ENCODE assay signal across 8 cellular contexts in the genomic region with DNA sequence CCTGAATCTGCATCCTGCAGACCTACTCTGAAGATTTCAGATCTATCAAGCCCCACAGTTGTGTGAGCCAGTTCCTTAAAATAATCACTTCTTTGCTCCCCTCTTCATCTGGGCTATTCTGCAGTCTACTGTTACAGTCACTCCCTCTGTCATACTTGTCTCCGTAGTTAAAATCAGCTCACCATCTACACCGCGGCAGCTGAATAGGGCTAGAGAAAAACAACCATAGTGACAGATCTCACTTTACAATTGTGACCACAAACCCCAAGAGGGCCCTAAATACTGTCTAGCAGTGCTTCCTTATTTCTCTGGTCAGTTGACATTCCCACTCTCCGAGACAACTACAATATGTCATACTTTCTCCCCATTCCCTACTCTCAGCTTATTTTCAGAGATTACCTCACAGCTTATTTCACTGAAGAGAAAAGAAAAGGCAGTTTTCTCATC. TPM values are rescaled to one million over a fixed set of nuclear protein-coding genes. Genes with fewer than 3 reads are reported as not detected.
DNase-seq lines count a peak whose midpoint lies in the region; ATAC-seq and TF ChIP-seq lines count a peak whose summit lies in the region.

No MANE protein-coding gene starts in this region.

- H3K4me1 Mint-ChIP-seq in activated T-helper 17 cell treated with anti-CD3 and anti-CD28 coated beads, Interleukin-2, amount 50 U/mL, for 72 hours = no peaks in the 10 kb centered on the region
- H3K4me1 Mint-ChIP-seq in activated T-helper 1 cell treated with anti-CD3 and anti-CD28 coated beads, Interleukin-12 subunit alpha, Interleukin-12 subunit beta, Interleukin-2, Interleukin-4 antibody, amounts not matched to agents 30 ng/mL and 10 ng/mL and 1 ng/mL, durations not matched to agents 14 hours and 24 hours and 36 hours (ENCODE audit: low read depth) = no peaks in the 10 kb centered on the region

- TF ChIP-seq CTCF in DND-41 (IDR thresholded peaks at IDR 0.05; ENCODE audit: borderline replicate concordance, extremely low read depth, low read length, poor library complexity, severe bottlenecking) = no peak

- H3K79me2 ChIP-seq in DND-41 (ENCODE audit: insufficient read depth, low read length) = peaks cover 86% of the 10 kb centered on the region

- H3K27ac Mint-ChIP-seq in activated T-helper 17 cell treated with anti-CD3 and anti-CD28 coated beads, Interleukin-2, amount 50 U/mL, for 72 hours = no peak overlapping the region
- H3K27ac Mint-ChIP-seq in activated T-helper 1 cell treated with anti-CD3 and anti-CD28 coated beads, Interleukin-12 subunit alpha, Interleukin-12 subunit beta, Interleukin-2, Interleukin-4 antibody, amounts not matched to agents 30 ng/mL and 10 ng/mL and 1 ng/mL, durations not matched to agents 14 hours and 24 hours and 36 hours = no peak overlapping the region

- intact Hi-C loops in activated T-helper 1 cell treated with anti-CD3 and anti-CD28 coated beads, Interleukin-12 subunit alpha, Interleukin-12 subunit beta, Interleukin-2, Interleukin-4 antibody, amounts not matched to agents 30 ng/mL and 10 ng/mL and 1 ng/mL, durations not matched to agents 14 hours and 24 hours and 36 hours (cut with micrococcal nuclease) = no loop called here

- no peak overlapping the region for H3K9ac ChIP-seq in DND-41 (ENCODE audit: low read depth, low read length)

- no peak overlapping the region for H3K4me3 ChIP-seq in DND-41 (ENCODE audit: low read depth in 1 of 2, low read length in 2 of 2)

- peaks cover 5% of the 10 kb centered on the region for H3K36me3 Mint-ChIP-seq in activated T-helper 17 cell treated with anti-CD3 and anti-CD28 coated beads, Interleukin-2, amount 50 U/mL, for 72 hours (ENCODE audit: low read depth)
- H3K36me3 Mint-ChIP-seq in activated T-helper 1 cell treated with anti-CD3 and anti-CD28 coated beads, Interleukin-12 subunit alpha, Interleukin-12 subunit beta, Interleukin-2, Interleukin-4 antibody, amounts not matched to agents 30 ng/mL and 10 ng/mL and 1 ng/mL, durations not matched to agents 14 hours and 24 hours and 36 hours (ENCODE audit: low read depth) = peaks cover 4% of the 10 kb centered on the region

- H4K20me1 ChIP-seq in DND-41 (ENCODE audit: insufficient read depth, low read length) = peaks cover 2% of the 10 kb centered on the region; the same call in 1 of the 2 replicates

- H3K27ac ChIP-seq in DND-41 (ENCODE audit: low read length) = no peak overlapping the region

- H3K9me3 ChIP-seq in DND-41 (ENCODE audit: insufficient read depth, low read length, severe bottlenecking) = no peaks in the 10 kb centered on the region

- DNase-seq in DND-41 (no peak), KBM-7 (peak; percentile 92), foreskin melanocyte (peak; percentile 43), NCI-H1092 treated with DMSO at 0.1 percent for 48 hours (lab: John Stamatoyannopoulos, UW) (no peak), NCI-H510A treated with DMSO at 0.1 percent for 48 hours (lab: John Stamatoyannopoulos, UW) (no peak)
- no peak for DNase-seq in activated T-helper 1 cell treated with anti-CD3 and anti-CD28 coated beads, Interleukin-12 subunit alpha, Interleukin-12 subunit beta, Interleukin-2, Interleukin-4 antibody, amounts not matched to agents 30 ng/mL and 10 ng/mL and 1 ng/mL, durations not matched to agents 14 hours and 24 hours and 36 hours (ENCODE audit: low spot score)

- in situ Hi-C loops in KBM-7 (cut with MboI; ENCODE audit: low pct_unique_long_range_greater_than_20kb, low sequenced_read_pairs) = no loop called here

- H3K4me2 ChIP-seq in DND-41 (ENCODE audit: insufficient read depth, low read length) = no peak overlapping the region

- no peak overlapping the region for H2AFZ ChIP-seq in DND-41 (ENCODE audit: low read depth, low read length)

- peaks cover 6% of the 10 kb centered on the region; the same call in 1 of the 2 replicates for H3K36me3 ChIP-seq in DND-41 (ENCODE audit: insufficient read depth, low read length)

- no peaks in the 10 kb centered on the region for H3K27me3 ChIP-seq in DND-41 (ENCODE audit: insufficient read depth, low read length, poor library complexity)

- no peaks in the 10 kb centered on the region for H3K9me3 Mint-ChIP-seq in activated T-helper 17 cell treated with anti-CD3 and anti-CD28 coated beads, Interleukin-2, amount 50 U/mL, for 72 hours
- no peaks in the 10 kb centered on the region for H3K9me3 Mint-ChIP-seq in activated T-helper 1 cell treated with anti-CD3 and anti-CD28 coated beads, Interleukin-12 subunit alpha, Interleukin-12 subunit beta, Interleukin-2, Interleukin-4 antibody, amounts not matched to agents 30 ng/mL and 10 ng/mL and 1 ng/mL, durations not matched to agents 14 hours and 24 hours and 36 hours

- H3K4me1 ChIP-seq in DND-41 (ENCODE audit: insufficient read depth, low read length) = no peaks in the 10 kb centered on the region

- H3K4me3 Mint-ChIP-seq in activated T-helper 17 cell treated with anti-CD3 and anti-CD28 coated beads, Interleukin-2, amount 50 U/mL, for 72 hours = no peak overlapping the region
- no peak overlapping the region for H3K4me3 Mint-ChIP-seq in activated T-helper 1 cell treated with anti-CD3 and anti-CD28 coated beads, Interleukin-12 subunit alpha, Interleukin-12 subunit beta, Interleukin-2, Interleukin-4 antibody, amounts not matched to agents 30 ng/mL and 10 ng/mL and 1 ng/mL, durations not matched to agents 14 hours and 24 hours and 36 hours

- peak; percentile 71 for ATAC-seq in DND-41 (ENCODE audit: insufficient read depth, low read depth)
- ATAC-seq in GM21447 (IDR thresholded peaks at IDR 0.05; ENCODE audit: unreplicated experiment) = peak; percentile 65
- no peak for ATAC-seq in activated T-helper 17 cell treated with anti-CD3 and anti-CD28 coated beads, Interleukin-2, amount 50 U/mL, for 72 hours (replicated peaks)

- no peaks in the 10 kb centered on the region for H3K27me3 Mint-ChIP-seq in activated T-helper 17 cell treated with anti-CD3 and anti-CD28 coated beads, Interleukin-2, amount 50 U/mL, for 72 hours
- H3K27me3 Mint-ChIP-seq in activated T-helper 1 cell treated with anti-CD3 and anti-CD28 coated beads, Interleukin-12 subunit alpha, Interleukin-12 subunit beta, Interleukin-2, Interleukin-4 antibody, amounts not matched to agents 30 ng/mL and 10 ng/mL and 1 ng/mL, durations not matched to agents 14 hours and 24 hours and 36 hours (ENCODE audit: insufficient read depth) = no peaks in the 10 kb centered on the region

RNA-seq across cellular contexts. Expression of a gene that starts 12.9 kb away (rescaled TPM):
- total RNA-seq in activated T-helper 17 cell treated with anti-CD3 and anti-CD28 coated beads, Interleukin-2, amount 50 U/mL, for 72 hours = 10 to 100 TPM; 27.1 to 32.6 TPM
- 31.1 and 32.8 TPM in 2 replicates for total RNA-seq in activated T-helper 1 cell treated with anti-CD3 and anti-CD28 coated beads, Interleukin-12 subunit alpha, Interleukin-12 subunit beta, Interleukin-2, Interleukin-4 antibody, amounts not matched to agents 30 ng/mL and 10 ng/mL and 1 ng/mL, durations not matched to agents 14 hours and 24 hours and 36 hours

Comparison
In these comparisons a context has a peak if more than half of its experiments do, and no peak if none do; other contexts are left out.
1. DNase-seq: peak in KBM-7 (single experiment) and foreskin melanocyte (single experiment); none in DND-41 (single experiment), NCI-H1092 treated with DMSO at 0.1 percent for 48 hours (single experiment), activated T-helper 1 cell treated with anti-CD3 and anti-CD28 coated beads, Interleukin-12 subunit alpha, Interleukin-12 subunit beta, Interleukin-2, Interleukin-4 antibody, amounts not matched to agents 30 ng/mL and 10 ng/mL and 1 ng/mL, durations not matched to agents 14 hours and 24 hours and 36 hours (single experiment) and NCI-H510A treated with DMSO at 0.1 percent for 48 hours (single experiment).